In genomic region chr1:234699795-234700665, GRCh38 we compare ENCODE assay signal across 8 cellular contexts.
A peak's percentile ranks its signal among the peaks of the same experiment; 100 is the strongest.
DNase-seq lines count a peak whose midpoint lies in the region; ATAC-seq, FAIRE-seq and TF ChIP-seq lines count a peak whose summit lies in the region.

No MANE protein-coding gene starts in this region.

- H3K9ac ChIP-seq in BLaER1 treated with 17β-estradiol and CSF1 and Interleukin-3, amounts not matched to agents 10 nM and 100 nM: no peak overlapping the region
- H3K9ac ChIP-seq in kidney (ENCODE audit: low read length in 2 of 2): peak overlapping the region in 1 of 2 donors; percentile 38

- ATAC-seq in GM18868 (IDR thresholded peaks at IDR 0.05; ENCODE audit: unreplicated experiment): peak; percentile 79
- peak; percentile 55 for ATAC-seq in HG02943 (IDR thresholded peaks at IDR 0.05; ENCODE audit: low read depth, unreplicated experiment)

- no peak overlapping the region for H3K4me3 ChIP-seq in BLaER1 treated with 17β-estradiol and CSF1 and Interleukin-3, amounts not matched to agents 10 nM and 100 nM
- no peak overlapping the region for H3K4me3 ChIP-seq in left ventricle myocardium inferior
- H3K4me3 ChIP-seq in kidney (ENCODE audit: low read length in 2 of 2): no peak overlapping the region

- TF ChIP-seq CTCF in left ventricle myocardium inferior (IDR thresholded peaks at IDR 0.05; ENCODE audit: borderline replicate concordance) (no peak), kidney (IDR thresholded peaks at IDR 0.05; ENCODE audit: borderline replicate concordance, extremely low read depth, insufficient read depth) (no peak)

- peak overlapping the region in 3 of 11 experiments; percentile 5 to 26 (median 24); a peak in 5 of 22 replicates for H3K27ac ChIP-seq in BLaER1 treated with 17β-estradiol and CSF1 and Interleukin-3, amounts not matched to agents 10 nM and 100 nM
- H3K27ac ChIP-seq in left ventricle myocardium inferior (replicated peaks) (peak overlapping the region; percentile 67), kidney (ENCODE audit: low read depth in 2 of 2, low read length in 2 of 2) (no peak overlapping the region)

- DNase-seq in SK-N-DZ (ENCODE audit: low spot score) (peak; percentile 58), left ventricle myocardium inferior (no peak), NCI-H1105 (lab: John Stamatoyannopoulos, UW) (no peak), kidney (no peak)
- peak in 2 of 3 experiments; percentile 3 to 5 for DNase-seq in stimulated activated CD4-positive, alpha-beta T cell treated with anti-CD3 and anti-CD28 coated beads, TNF-alpha, amount 100 ng/mL, for 4 hours (ENCODE audit: low read depth in 3 of 3)

- H3K36me3 ChIP-seq in BLaER1 treated with 17β-estradiol and CSF1 and Interleukin-3, amounts not matched to agents 10 nM and 100 nM: no peaks in the 10 kb centered on the region
- H3K36me3 ChIP-seq in left ventricle myocardium inferior (no peaks in the 10 kb centered on the region), kidney (ENCODE audit: control insufficient read depth in 1 of 2, insufficient read depth in 2 of 2, low read length in 2 of 2) (no peaks in the 10 kb centered on the region)

- intact Hi-C loops in left ventricle myocardium inferior (cut with micrococcal nuclease): no loop called here
- intact Hi-C loops in kidney (cut with DNase I): no loop called here

- no peaks in the 10 kb centered on the region for H4K20me1 ChIP-seq in BLaER1 treated with 17β-estradiol and CSF1 and Interleukin-3, amounts not matched to agents 10 nM and 100 nM

- H3K4me1 ChIP-seq in BLaER1 treated with 17β-estradiol and CSF1 and Interleukin-3, amounts not matched to agents 10 nM and 100 nM: peaks cover 12 to 25% (median 21%) of the 10 kb centered on the region in 10 experiments
- peaks cover 21% of the 10 kb centered on the region for H3K4me1 ChIP-seq in left ventricle myocardium inferior
- H3K4me1 ChIP-seq in kidney (ENCODE audit: control insufficient read depth in 1 of 2, insufficient read depth in 1 of 2, low read depth in 1 of 2, low read length in 2 of 2): peaks cover 0 to 8% of the 10 kb centered on the region in 2 donors

- H3K27me3 ChIP-seq in BLaER1 treated with 17β-estradiol and CSF1 and Interleukin-3, amounts not matched to agents 10 nM and 100 nM: no peaks in the 10 kb centered on the region
- H3K27me3 ChIP-seq in left ventricle myocardium inferior (ENCODE audit: low read depth): no peaks in the 10 kb centered on the region

- H3K9me3 ChIP-seq in BLaER1 treated with 17β-estradiol and CSF1 and Interleukin-3, amounts not matched to agents 10 nM and 100 nM (replicated peaks in 1 of 11): peaks cover 0 to 6% (median 0%) of the 10 kb centered on the region in 11 experiments; a peak in 1 of 22 replicates
- H3K9me3 ChIP-seq in left ventricle myocardium inferior (replicated peaks): no peaks in the 10 kb centered on the region
- no peaks in the 10 kb centered on the region for H3K9me3 ChIP-seq in kidney (ENCODE audit: control insufficient read depth in 1 of 2, low read length in 2 of 2)

- no peak for FAIRE-seq in kidney (lab: Jason Lieb, UNC)

- peak overlapping the region; percentile 14 to 73 (median 43) for H3K4me2 ChIP-seq in BLaER1 treated with 17β-estradiol and CSF1 and Interleukin-3, amounts not matched to agents 10 nM and 100 nM

Comparison
In these comparisons a context has a peak if more than half of its experiments do, and no peak if none do; other contexts are left out.
1. DNase-seq: peak in SK-N-DZ (single experiment) and stimulated activated CD4-positive, alpha-beta T cell treated with anti-CD3 and anti-CD28 coated beads, TNF-alpha, amount 100 ng/mL, for 4 hours (2 of 3); none in left ventricle myocardium inferior (single experiment), NCI-H1105 (single experiment) and kidney (single experiment).